21 cellular contexts compared by ENCODE assay signal in the genomic region with DNA sequence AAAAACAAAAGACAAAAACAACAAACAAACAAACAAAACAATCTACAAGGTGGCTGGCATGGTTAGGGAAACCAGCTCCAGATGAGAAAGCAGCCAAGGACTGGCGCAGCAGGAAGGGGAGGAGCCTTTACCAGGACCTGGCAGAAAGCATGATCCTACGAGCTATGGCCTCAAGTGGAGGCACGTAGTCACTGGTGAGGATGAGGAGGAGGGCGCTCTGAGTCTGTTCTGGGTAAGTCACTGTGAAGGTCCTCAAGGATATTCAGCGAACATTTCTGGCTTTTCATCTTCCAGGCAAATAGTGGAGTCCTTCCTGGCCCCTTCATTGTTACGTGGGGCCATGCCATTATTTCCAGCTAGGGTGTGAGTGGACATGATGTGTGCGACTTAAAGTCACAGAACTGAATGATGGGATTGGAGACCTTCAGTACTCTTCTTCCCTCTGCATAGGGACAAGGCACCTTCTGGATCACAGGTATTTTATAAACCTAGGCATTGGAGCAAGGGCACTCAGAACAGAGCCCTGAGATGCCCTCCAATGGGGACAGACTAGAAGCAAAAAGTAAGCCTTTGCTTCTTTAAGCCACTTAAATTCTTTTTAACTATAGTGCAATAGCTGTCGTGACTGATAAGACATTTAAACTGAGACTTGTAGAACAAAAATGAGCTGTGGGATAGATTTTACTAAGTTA.
"Had no signal": no experiment of that assay in that cellular context is flagged by ENCODE, and none has a peak within 500 bp of the region (broad histone marks: within the 10 kb centered on the region; RNA-seq: fewer than 3 reads in every experiment).

No MANE protein-coding gene starts in this region.

- H3K9me3 Mint-ChIP-seq: activated naive CD4-positive, alpha-beta T cell treated with anti-CD3 and anti-CD28 coated beads for 36 hours; dendritic cell treated with granulocyte-macrophage colony-stimulating factor and Interleukin-4, amounts not matched to agents 40 ng/mL and 50 ng/mL, for 4 days; T-helper 1 cell treated with Interleukin-12 subunit alpha and Interleukin-12 subunit beta and Interleukin-4 antibody, amounts not matched to agents 30 μg/mL and 1 μg/mL, for 36 hours had no signal

- ATAC-seq: left lobe of liver; lower lobe of right lung; naive thymus-derived CD8-positive, alpha-beta T cell; WTC11 had no signal

- H3K4me1 Mint-ChIP-seq: naive thymus-derived CD8-positive, alpha-beta T cell; WTC11 had no signal

- H3K27me3 Mint-ChIP-seq: dendritic cell treated with granulocyte-macrophage colony-stimulating factor and Interleukin-4, amounts not matched to agents 40 ng/mL and 50 ng/mL, for 4 days; progenitor cell of endocrine pancreas had no signal

- H3K36me3 Mint-ChIP-seq: naive thymus-derived CD8-positive, alpha-beta T cell; WTC11 had no signal

- DNase-seq: activated CD4-positive, alpha-beta T cell treated with anti-CD3 and anti-CD28 coated beads for 48 hours; activated effector memory CD4-positive, alpha-beta T cell treated with Interleukin-2 at 50 U/mL for 16 hours; activated naive CD4-positive, alpha-beta T cell treated with anti-CD3 and anti-CD28 coated beads for 36 hours; activated T-cell treated with anti-CD3 and anti-CD28 coated beads, Interleukin-2, amount 50 U/mL, for 48 hours; brain microvascular endothelial cell; caudate nucleus; effector CD4-positive, alpha-beta T cell; erythroblast; foreskin fibroblast; kidney; lower lobe of right lung; naive thymus-derived CD8-positive, alpha-beta T cell; retina; stimulated activated CD4-positive, alpha-beta T cell treated with anti-CD3 and anti-CD28 coated beads, Interleukin-4, amount 100 ng/mL, for 24 hours; stomach; T1000 had no signal

- H3K27ac Mint-ChIP-seq: activated naive CD4-positive, alpha-beta T cell treated with anti-CD3 and anti-CD28 coated beads for 36 hours; dendritic cell treated with granulocyte-macrophage colony-stimulating factor and Interleukin-4, amounts not matched to agents 40 ng/mL and 50 ng/mL, for 4 days; naive thymus-derived CD8-positive, alpha-beta T cell; progenitor cell of endocrine pancreas; T-helper 1 cell treated with Interleukin-12 subunit alpha and Interleukin-12 subunit beta and Interleukin-4 antibody, amounts not matched to agents 30 μg/mL and 1 μg/mL, for 36 hours; WTC11 had no signal

- H3K4me3 Mint-ChIP-seq: activated naive CD4-positive, alpha-beta T cell treated with anti-CD3 and anti-CD28 coated beads for 36 hours; dendritic cell treated with granulocyte-macrophage colony-stimulating factor and Interleukin-4, amounts not matched to agents 40 ng/mL and 50 ng/mL, for 4 days; naive thymus-derived CD8-positive, alpha-beta T cell; T-helper 1 cell treated with Interleukin-12 subunit alpha and Interleukin-12 subunit beta and Interleukin-4 antibody, amounts not matched to agents 30 μg/mL and 1 μg/mL, for 36 hours; WTC11 had no signal
